Comparison of ENCODE assay signal across 18 cellular contexts in genomic region chr11:126414615-126415014, GRCh38. TPM values are rescaled to one million over a fixed set of nuclear protein-coding genes. Genes with fewer than 3 reads are reported as not detected.
DNase-seq lines count a peak whose midpoint lies in the region; ATAC-seq, FAIRE-seq and TF ChIP-seq lines count a peak whose summit lies in the region.
"Had no signal": no experiment of that assay in that cellular context is flagged by ENCODE, and none has a peak within 500 bp of the region (broad histone marks: within the 10 kb centered on the region; RNA-seq: fewer than 3 reads in every experiment).

No MANE protein-coding gene starts in this region.

- no peak overlapping the region for H2AK5ac ChIP-seq in neuronal stem cell (ENCODE audit: low read depth, low read length)

- no peak overlapping the region for H2BK120ac ChIP-seq in neuronal stem cell (ENCODE audit: low read depth, low read length)

- intact Hi-C loops in left cardiac atrium (cut with DNase I) (loop anchor here in 1 of 2 donors (5.0 kb wide), 1 partner anchor 57 kb away; the partner anchor contains the start of gene ST3GAL4), cardiac septum (cut with DNase I) (loop anchor here (1.0 to 10.0 kb wide), 2 partner anchors 60 to 96 kb away; partner anchors contain the start of gene ST3GAL4), right cardiac atrium (cut with DNase I) (loop anchor here in 3 of 4 donors (5.0 to 10.0 kb wide), 3 partner anchors 57 to 100 kb away; partner anchors contain the start of gene ST3GAL4 (in 1 of the 3)), sigmoid colon (cut with DNase I) (loop anchor here (2.0 to 10.0 kb wide), 4 partner anchors 58 to 520 kb away; no protein-coding TSS in a partner anchor), aorta (cut with DNase I) (loop anchor here (5.0 to 10.0 kb wide), 4 partner anchors 57 to 112 kb away; partner anchors contain the start of genes DCPS (in 1 of the 2) and ST3GAL4 (in 1 of the 2))

- H4K8ac ChIP-seq in neuronal stem cell (ENCODE audit: low read depth, low read length): no peak overlapping the region

- H3K4me3 ChIP-seq in right cardiac atrium (ENCODE audit: low read length) (no peak overlapping the region), sigmoid colon (no peak overlapping the region), aorta (ENCODE audit: low read length in 2 of 2) (no peak overlapping the region), neuronal stem cell (ENCODE audit: low read length in 2 of 2) (no peak overlapping the region)
- H3K4me3 ChIP-seq: PC-9 had no signal

- H3K27me3 ChIP-seq in right cardiac atrium (ENCODE audit: control insufficient read depth, insufficient read depth) (no peaks in the 10 kb centered on the region), sigmoid colon (no peaks in the 10 kb centered on the region), aorta (ENCODE audit: control insufficient read depth in 1 of 2, insufficient read depth in 2 of 2, low read length in 1 of 2) (no peaks in the 10 kb centered on the region), neuronal stem cell (ENCODE audit: control insufficient read depth in 3 of 3, insufficient read depth in 3 of 3, low read depth in 1 of 3, low read length in 3 of 3) (no peaks in the 10 kb centered on the region)

- no peak overlapping the region for H3K4me2 ChIP-seq in neuronal stem cell (ENCODE audit: insufficient read depth, low read length, poor library complexity, severe bottlenecking)
- H3K4me2 ChIP-seq: PC-9 had no signal

- no peak overlapping the region for H3K18ac ChIP-seq in neuronal stem cell (ENCODE audit: low read length)

- no peak overlapping the region for H3K9ac ChIP-seq in neuronal stem cell (ENCODE audit: low read depth, low read length, poor library complexity)

- H3K9me3 ChIP-seq in right cardiac atrium (ENCODE audit: control insufficient read depth, low read length) (no peaks in the 10 kb centered on the region), sigmoid colon (no peaks in the 10 kb centered on the region), aorta (ENCODE audit: control insufficient read depth, low read length) (no peaks in the 10 kb centered on the region), neuronal stem cell (replicated peaks in 1 of 2; ENCODE audit: control insufficient read depth in 2 of 2, insufficient read depth in 1 of 2, low read depth in 1 of 2, low read length in 2 of 2) (no peaks in the 10 kb centered on the region)

- no peak overlapping the region for H2BK15ac ChIP-seq in neuronal stem cell (ENCODE audit: low read length)

- H3K23ac ChIP-seq in neuronal stem cell (ENCODE audit: low read depth, low read length, poor library complexity): no peak overlapping the region

- TF ChIP-seq CTCF in sigmoid colon (IDR thresholded peaks at IDR 0.05): no peak

- DNase-seq in left cardiac atrium (no peak), cardiac septum (ENCODE audit: low spot score) (no peak), right cardiac atrium (peak; percentile 54 to 79 (median 77)), sigmoid colon (no peak), aorta (peak in 1 of 2 donors; percentile 86), GM12891 (ENCODE audit: insufficient read length, low spot score) (no peak), neuronal stem cell (ENCODE audit: low spot score) (no peak)
- DNase-seq: activated CD8-positive, alpha-beta memory T cell treated with anti-CD3 and anti-CD28 coated beads, Interleukin-2, amount 50 U/mL, for 48 hours; activated naive CD4-positive, alpha-beta T cell treated with anti-CD3 and anti-CD28 coated beads, Interleukin-2, amount 50 U/mL, for 16 hours; CD4-positive, alpha-beta memory T cell; NCI-H1694 treated with DMSO at 0.1 percent for 48 hours; NCI-H526; stimulated activated CD4-positive, alpha-beta T cell treated with anti-CD3 and anti-CD28 coated beads, Interleukin-15, amount 100 ng/mL, for 24 hours; T-cell; trophoblast cell had no signal

- H4K91ac ChIP-seq in neuronal stem cell (ENCODE audit: low read depth, low read length, poor library complexity): no peak overlapping the region

- no peak overlapping the region for H2AFZ ChIP-seq in neuronal stem cell (ENCODE audit: low read length)
- H2AFZ ChIP-seq: PC-9 had no signal

- TF ChIP-seq POLR2A in sigmoid colon (IDR thresholded peaks at IDR 0.05) (no peak), GM12891 (IDR thresholded peaks at IDR 0.05; ENCODE audit: low read depth, low read length) (no peak)

- peaks cover 24% of the 10 kb centered on the region for H3K4me1 ChIP-seq in right cardiac atrium (ENCODE audit: control insufficient read depth, insufficient read depth, low read length)
- peaks cover 0 to 60% (median 53%) of the 10 kb centered on the region in 4 donors for H3K4me1 ChIP-seq in sigmoid colon
- no peaks in the 10 kb centered on the region for H3K4me1 ChIP-seq in aorta (ENCODE audit: control insufficient read depth in 1 of 2, insufficient read depth in 2 of 2, low read length in 2 of 2)
- peaks cover 0 to 2% of the 10 kb centered on the region in 2 donors for H3K4me1 ChIP-seq in neuronal stem cell (ENCODE audit: control insufficient read depth in 2 of 2, insufficient read depth in 1 of 2, low read depth in 1 of 2, low read length in 2 of 2)

- H3K4ac ChIP-seq in neuronal stem cell (ENCODE audit: low read length): no peak overlapping the region

- ATAC-seq in left cardiac atrium: peak; percentile 0 to 1
- ATAC-seq in right cardiac atrium: peak; percentile 6 to 18
- peak; percentile 30 for ATAC-seq in aorta (ENCODE audit: low FRiP score)
- no peak for ATAC-seq in GM21360 (IDR thresholded peaks at IDR 0.05; ENCODE audit: unreplicated experiment)
- ATAC-seq: T-cell had no signal

- TF ChIP-seq EP300 in sigmoid colon (IDR thresholded peaks at IDR 0.05): no peak

- no peak overlapping the region for H2BK5ac ChIP-seq in neuronal stem cell (ENCODE audit: low read length)

- H3K36me3 ChIP-seq in sigmoid colon (peaks cover 0 to 18% (median 0%) of the 10 kb centered on the region in 4 donors), aorta (ENCODE audit: control insufficient read depth in 1 of 2, insufficient read depth in 2 of 2, low read length in 1 of 2) (no peaks in the 10 kb centered on the region), neuronal stem cell (replicated peaks in 1 of 2; ENCODE audit: control insufficient read depth in 2 of 2, insufficient read depth in 2 of 2, low read length in 2 of 2) (peaks cover 3 to 17% of the 10 kb centered on the region in 2 donors)

- no peak overlapping the region for H2BK12ac ChIP-seq in neuronal stem cell (ENCODE audit: low read length)

- no peak for FAIRE-seq in GM12891 (lab: Jason Lieb, UNC)
- FAIRE-seq: A204.1 had no signal

- 33% methylated on average over 5 of the region's 5 CpGs for WGBS in right cardiac atrium
- WGBS in sigmoid colon, 2 donors: 75 to 78% methylated on average over 5 of the region's 5 CpGs
- whole genome bisulfite sequencing in aorta, 2 donors: 8 to 12% methylated on average over 5 of the region's 5 CpGs
- no CpG with 5 or more reads among the region's 5 CpGs for WGBS in neuronal stem cell (ENCODE audit: extremely low coverage in 2 of 2, insufficient read length in 2 of 2, insufficient replicate concordance in 1 of 2), 2 donors

- H3K14ac ChIP-seq in neuronal stem cell (ENCODE audit: low read length): no peak overlapping the region

- H3K27ac ChIP-seq in right cardiac atrium (ENCODE audit: low read length): peak overlapping the region; percentile 93
- H3K27ac ChIP-seq in sigmoid colon: peak overlapping the region; percentile 82 to 86 (median 84)
- peak overlapping the region in 1 of 2 donors; percentile 91 for H3K27ac ChIP-seq in aorta (ENCODE audit: low read depth in 1 of 2, low read length in 2 of 2)
- no peak overlapping the region for H3K27ac ChIP-seq in neuronal stem cell (replicated peaks; ENCODE audit: low read length)
- H3K27ac ChIP-seq: PC-9 had no signal

- H3K79me1 ChIP-seq in neuronal stem cell (ENCODE audit: low read depth, low read length): no peaks in the 10 kb centered on the region

TF ChIP-seq in GM12891, 5 proteins besides CTCF, POLR2A, EP300 and RAD21:
- TF ChIP-seq POU2F2 (IDR thresholded peaks at IDR 0.05; ENCODE audit: low read depth, low read length) (no peak), TAF1 (IDR thresholded peaks at IDR 0.05; ENCODE audit: low read depth, low read length) (no peak), PAX5 (IDR thresholded peaks at IDR 0.05; ENCODE audit: insufficient read depth, low read length, severe bottlenecking) (no peak), SPI1 (IDR thresholded peaks at IDR 0.05; ENCODE audit: low read depth, low read length) (no peak), POLR2AphosphoS5 (IDR thresholded peaks at IDR 0.05; ENCODE audit: low read depth, low read length) (no peak)

RNA-seq across cellular contexts. Expression of gene ST3GAL4, which starts 59.1 kb away (rescaled TPM):
- 100 to 1,000 TPM in 1 of 2 donors, 10 to 100 TPM in 1; 57.1 to 109 TPM for total RNA-seq in left cardiac atrium
- total RNA-seq in cardiac septum: 55.1 TPM
- 10 to 100 TPM; 57.3 to 96.9 (median 65.4) TPM for total RNA-seq in right cardiac atrium
- 57.5 TPM for polyA plus RNA-seq in right cardiac atrium
- total RNA-seq in sigmoid colon: 10 to 100 TPM; 43.1 to 69.2 (median 45.5) TPM
- polyA plus RNA-seq in sigmoid colon: 100 to 1,000 TPM; 211 to 336 (median 268) TPM
- 10 to 100 TPM; 26.5 to 36.3 TPM for total RNA-seq in aorta
- 10 to 100 TPM; 25.4 to 29.9 TPM for polyA plus RNA-seq in aorta
- polyA plus RNA-seq in GM12891 (2012; ENCODE audit: low read depth, missing spikeins): 3.5 TPM
- 12.7 TPM for polyA plus RNA-seq in neuronal stem cell (2013, experiment 1 of 2)
- 11.2 TPM for polyA plus RNA-seq in neuronal stem cell (2013, experiment 2 of 2)

Comparison
In these comparisons a context has a peak if more than half of its experiments do, and no peak if none do; other contexts are left out.
1. DNase-seq: peak in right cardiac atrium (3 of 3); none in left cardiac atrium (single experiment), cardiac septum (single experiment), sigmoid colon (single experiment), GM12891 (single experiment) and neuronal stem cell (single experiment).